ENCODE assay signal across 21 cellular contexts in genomic region chr2:62603154-62603712, GRCh38.
DNase-seq lines count a peak whose midpoint lies in the region; ATAC-seq, FAIRE-seq and TF ChIP-seq lines count a peak whose summit lies in the region.
"Had no signal": no experiment of that assay in that cellular context is flagged by ENCODE, and none has a peak within 500 bp of the region (broad histone marks: within the 10 kb centered on the region; RNA-seq: fewer than 3 reads in every experiment).

No MANE protein-coding gene starts in this region.

- H3K79me2 ChIP-seq in K562 (ENCODE audit: control insufficient read depth, insufficient read depth, low read length) = no peaks in the 10 kb centered on the region

- TF ChIP-seq CTCF in MCF 10A (IDR thresholded peaks at IDR 0.05; ENCODE audit: unreplicated experiment) (no peak), breast epithelium (IDR thresholded peaks at IDR 0.05) (no peak), K562 (IDR thresholded peaks at IDR 0.05 in 2 of 3, conservative IDR thresholded peaks at IDR 0.05 in 1 of 3; ENCODE audit: insufficient read depth in 2 of 3, low read depth in 1 of 3, low read length in 3 of 3) (no peak)

- peaks cover 12% of the 10 kb centered on the region for H3K4me1 Mint-ChIP-seq in MCF 10A (ENCODE audit: insufficient read depth, unreplicated experiment)
- H3K4me1 Mint-ChIP-seq: CD4-positive, alpha-beta memory T cell; GM23338 had no signal

- no peaks in the 10 kb centered on the region for H3K36me3 ChIP-seq in breast epithelium
- no peaks in the 10 kb centered on the region for H3K36me3 ChIP-seq in K562 (ENCODE audit: control insufficient read depth, insufficient read depth, low read length)

- H3K27me3 Mint-ChIP-seq in MCF 10A (ENCODE audit: insufficient read depth, unreplicated experiment) = no peaks in the 10 kb centered on the region

- ATAC-seq in K562 (no peak), sciatic nerve (peak; percentile 55), HG02571 (IDR thresholded peaks at IDR 0.05; ENCODE audit: unreplicated experiment) (no peak)
- ATAC-seq: A549, GM23338, HCT116 had no signal

- 0% methylated on average over 2 of the region's 2 CpGs for WGBS in K562 (ENCODE audit: insufficient coverage, low coverage, missing lambda C conversion rate)

- TF ChIP-seq RAD21 in K562 (CRISPR knock-in tag; conservative IDR thresholded peaks at IDR 0.05 in 1 of 2, IDR thresholded peaks at IDR 0.05 in 1 of 2) = no peak

- H3K4me2 ChIP-seq in K562 (ENCODE audit: insufficient read depth, low read length) = no peak overlapping the region
- H3K4me2 ChIP-seq: GM23338 had no signal

- TF ChIP-seq EP300 in K562 (IDR thresholded peaks at IDR 0.05; ENCODE audit: low read length) = no peak

- no peak overlapping the region for H3K4me3 Mint-ChIP-seq in MCF 10A (ENCODE audit: unreplicated experiment)
- H3K4me3 Mint-ChIP-seq: CD4-positive, alpha-beta memory T cell; GM23338; HFFc6 had no signal

- no peak for DNase-seq in MCF 10A (ENCODE audit: unreplicated experiment)
- no peak for DNase-seq in breast epithelium (ENCODE audit: low spot score in 2 of 2)
- DNase-seq in K562 (ENCODE audit: extremely low read depth in 1 of 4, low spot score in 3 of 4) = no peak
- no peak for DNase-seq in sciatic nerve (ENCODE audit: low spot score)
- no peak for DNase-seq in urothelium cell line (ENCODE audit: low spot score)
- no peak for DNase-seq in NCI-H1105 (lab: John Stamatoyannopoulos, UW)
- no peak for DNase-seq in retina
- DNase-seq: AML-193; CD4-positive, alpha-beta memory T cell; DMS153; DMS79; GDM1; H7; HFFc6 had no signal

- H3K9ac ChIP-seq in K562 (ENCODE audit: insufficient read depth in 1 of 2, low read depth in 2 of 2, low read length in 2 of 2) = no peak overlapping the region

- H2AFZ ChIP-seq in K562 (ENCODE audit: low read depth, low read length) = no peak overlapping the region
- H2AFZ ChIP-seq: GM23338 had no signal

- H3K9me3 Mint-ChIP-seq in MCF 10A (ENCODE audit: unreplicated experiment) = no peaks in the 10 kb centered on the region

- no peaks in the 10 kb centered on the region for H3K9me1 ChIP-seq in K562 (ENCODE audit: control insufficient read depth, insufficient read depth, low read length)

- H3K9me3 ChIP-seq in breast epithelium = no peaks in the 10 kb centered on the region
- no peaks in the 10 kb centered on the region; the same call in 1 of the 2 replicates for H3K9me3 ChIP-seq in K562 (replicated peaks; ENCODE audit: control insufficient read depth, insufficient read depth, low read depth, low read length)

- H3K4me1 ChIP-seq in breast epithelium (no peaks in the 10 kb centered on the region), K562 (replicated peaks in 1 of 2; ENCODE audit: control insufficient read depth in 2 of 2, insufficient read depth in 2 of 2, low read length in 2 of 2) (no peaks in the 10 kb centered on the region)

- CTCF ChIA-PET in MCF 10A (lab: Yijun Ruan, JAX) = interaction anchor here (1.0 to 2.4 kb wide), 3 partner anchors 10 to 171 kb away, joined by 3 to 12 read pairs (median 4); no protein-coding TSS in a partner anchor
- CTCF ChIA-PET in K562 (lab: Yijun Ruan, JAX; ENCODE audit: low intra/inter-chr PET ratio) = no interaction called here

- peak overlapping the region; percentile 30 for H3K27ac Mint-ChIP-seq in MCF 10A (ENCODE audit: low read depth, unreplicated experiment)
- H3K27ac Mint-ChIP-seq: CD4-positive, alpha-beta memory T cell; GM23338; HFFc6 had no signal

- no peak for FAIRE-seq in K562 (lab: Jason Lieb, UNC)
- peak; percentile 69 for FAIRE-seq in urothelium cell line (lab: Jason Lieb, UNC)
- FAIRE-seq: HTR-8/SVneo had no signal

- POLR2A ChIA-PET in MCF 10A (lab: Yijun Ruan, JAX) = interaction anchor here (0.8 to 1.0 kb wide), 2 partner anchors 25 to 59 kb away, joined by 3 read pairs; no protein-coding TSS in a partner anchor
- POLR2A ChIA-PET in K562 (lab: Yijun Ruan, JAX) = no interaction called here

- intact Hi-C loops in MCF 10A (cut with micrococcal nuclease) = no loop called here
- intact Hi-C loops in breast epithelium (cut with DNase I; ENCODE audit: low total_unique reads) = no loop called here
- intact Hi-C loops in K562 (cut with micrococcal nuclease) = no loop called here
- intact Hi-C loops in sciatic nerve (cut with DNase I) = no loop called here

- H3K27ac ChIP-seq in breast epithelium = no peak overlapping the region
- no peak overlapping the region for H3K27ac ChIP-seq in K562 (ENCODE audit: extremely low read depth, low read depth, low read length)
- H3K27ac ChIP-seq: 22Rv1, C4-2B had no signal

- no peaks in the 10 kb centered on the region for H3K36me3 Mint-ChIP-seq in MCF 10A (ENCODE audit: insufficient read depth, unreplicated experiment)
- H3K36me3 Mint-ChIP-seq: CD4-positive, alpha-beta memory T cell had no signal

- H4K20me1 ChIP-seq in K562 (replicated peaks; ENCODE audit: control insufficient read depth, insufficient read depth, low read length) = no peaks in the 10 kb centered on the region

- in situ Hi-C loops in K562 (cut with MboI) = no loop called here

- H3K4me3 ChIP-seq in breast epithelium (no peak overlapping the region), K562 (no peak overlapping the region)
- H3K4me3 ChIP-seq: A549, GM23338 had no signal

- TF ChIP-seq POLR2A in breast epithelium (IDR thresholded peaks at IDR 0.05) = no peak
- no peak for TF ChIP-seq POLR2A in K562 (conservative IDR thresholded peaks at IDR 0.05)

- H3K27me3 ChIP-seq in breast epithelium (no peaks in the 10 kb centered on the region), K562 (ENCODE audit: control insufficient read depth in 2 of 2, insufficient read depth in 2 of 2, low read length in 2 of 2) (no peaks in the 10 kb centered on the region)

- no TSS peak for BruUV-seq in MCF 10A (replicated peaks; lab: Mats Ljungman, UMichigan)
- no TSS peak for BruUV-seq in K562 (replicated peaks; lab: Mats Ljungman, UMichigan)

TF ChIP-seq in K562, 482 proteins besides CTCF, POLR2A, EP300 and RAD21:
- TF ChIP-seq TFE3 (CRISPR knock-in tag; IDR thresholded peaks at IDR 0.05) (peak; percentile 49), ZFP1 (CRISPR knock-in tag; IDR thresholded peaks at IDR 0.05) (no peak), YBX1 (IDR thresholded peaks at IDR 0.05) (no peak), HSF4 (CRISPR knock-in tag; IDR thresholded peaks at IDR 0.05; ENCODE audit: borderline replicate concordance) (no peak)
